Comparison of ENCODE assay signal across 22 cellular contexts in the genomic region with DNA sequence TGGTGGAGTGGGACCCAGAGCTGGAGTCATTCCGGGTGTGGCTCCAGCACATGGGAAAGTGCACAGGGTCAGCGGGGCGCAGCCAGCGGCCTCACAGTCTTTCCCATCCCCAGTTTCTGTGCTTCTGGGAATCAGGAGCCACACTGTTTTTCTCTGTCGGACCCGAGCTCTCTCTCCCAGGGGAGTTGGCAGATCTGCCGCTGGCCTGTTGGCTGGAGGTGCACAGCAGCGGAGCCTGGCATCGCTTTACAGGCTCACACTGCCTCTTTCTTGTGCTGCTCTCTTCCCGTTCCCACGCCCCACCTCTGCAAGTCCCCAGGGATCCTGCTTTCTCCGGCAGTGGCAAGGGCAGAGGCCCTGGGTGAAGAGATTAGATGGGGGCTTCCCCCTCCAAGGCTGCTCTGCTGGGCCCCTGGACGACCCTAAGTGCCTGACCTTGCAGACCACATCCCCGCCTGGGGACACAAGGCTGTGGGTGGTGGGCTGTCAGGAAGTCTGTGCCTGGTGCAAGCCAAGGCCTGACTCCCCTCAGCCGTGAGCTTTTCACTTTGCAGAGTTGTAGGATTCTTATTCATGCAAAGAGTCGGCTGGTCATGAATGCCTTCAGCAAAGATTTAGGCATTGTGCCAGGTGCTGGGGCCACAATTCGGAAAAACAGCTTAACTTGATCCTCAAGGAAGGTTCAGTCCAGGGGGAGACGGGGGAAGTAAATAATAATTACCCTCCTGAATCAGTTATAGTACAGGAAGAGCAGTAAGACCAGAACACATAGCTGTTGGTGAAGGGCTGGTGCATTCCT.
A peak's percentile ranks its signal among the peaks of the same experiment; 100 is the strongest.
DNase-seq lines count a peak whose midpoint lies in the region; ATAC-seq, FAIRE-seq and TF ChIP-seq lines count a peak whose summit lies in the region.
"Had no signal": no experiment of that assay in that cellular context is flagged by ENCODE, and none has a peak within 500 bp of the region (broad histone marks: within the 10 kb centered on the region; RNA-seq: fewer than 3 reads in every experiment).

No MANE protein-coding gene starts in this region.

- H3K27ac ChIP-seq in heart left ventricle = peak overlapping the region in 2 of 12 donors; percentile 36 to 47
- H3K27ac ChIP-seq in coronary artery = no peak overlapping the region
- H3K27ac ChIP-seq: neutrophil had no signal

- H3K27me3 Mint-ChIP-seq in type B pancreatic cell = peaks cover 6% of the 10 kb centered on the region

- H3K36me3 ChIP-seq in heart left ventricle = no peaks in the 10 kb centered on the region
- H3K36me3 ChIP-seq: neutrophil had no signal

- H3K27ac Mint-ChIP-seq in type B pancreatic cell = peak overlapping the region; percentile 10
- H3K27ac Mint-ChIP-seq: HFFc6, IgD-negative memory B cell had no signal

- H3K4me1 ChIP-seq in heart left ventricle = peaks cover 0 to 28% (median 14%) of the 10 kb centered on the region in 12 donors

- DNase-seq in heart left ventricle (peak in 3 of 5 donors; percentile 14 to 40 (median 35)), Right ventricle myocardium superior (no peak), coronary artery (ENCODE audit: low spot score) (no peak), midbrain (lab: John Stamatoyannopoulos, UW) (peak; percentile 17), type B pancreatic cell (ENCODE audit: extremely low spot score, unreplicated experiment) (no peak), frontal cortex (ENCODE audit: low spot score in 2 of 2) (no peak)
- DNase-seq in stimulated activated naive CD4-positive, alpha-beta T cell treated with Interleukin-2 at 50 U/mL for 16 hours (lab: John Stamatoyannopoulos, UW) = no peak
- DNase-seq: activated CD4-positive, alpha-beta T cell treated with anti-CD3 and anti-CD28 coated beads for 1 hour; activated CD8-positive, alpha-beta memory T cell treated with anti-CD3 and anti-CD28 coated beads for 24 hours; activated naive CD4-positive, alpha-beta T cell treated with anti-CD3 and anti-CD28 coated beads for 36 hours; activated T-cell treated with anti-CD3 and anti-CD28 coated beads, Interleukin-2, amount 50 U/mL, for 4 hours; effector CD4-positive, alpha-beta T cell; HFFc6; MM.1S; NCI-H2029; NCI-H524 treated with DMSO at 0.1 percent for 48 hours; stimulated activated CD4-positive, alpha-beta T cell treated with anti-CD3 and anti-CD28 coated beads, Interleukin-15, amount 100 ng/mL, for 24 hours had no signal

- ATAC-seq in heart left ventricle (peak in 1 of 4 donors; percentile 56), Right ventricle myocardium superior (ENCODE audit: poor library complexity) (no peak), HG03045 (IDR thresholded peaks at IDR 0.05; ENCODE audit: unreplicated experiment) (no peak)
- ATAC-seq: activated T-cell treated with anti-CD3 and anti-CD28 coated beads, Interleukin-2, amount 50 U/mL, for 4 hours; left lobe of liver had no signal

- no peak for TF ChIP-seq CTCF in heart left ventricle (IDR thresholded peaks at IDR 0.05)
- TF ChIP-seq CTCF in coronary artery (IDR thresholded peaks at IDR 0.05) = no peak
- TF ChIP-seq CTCF in type B pancreatic cell (conservative IDR thresholded peaks at IDR 0.05) = no peak

- peaks cover 32% of the 10 kb centered on the region for H3K4me1 Mint-ChIP-seq in type B pancreatic cell (ENCODE audit: unreplicated experiment)
- H3K4me1 Mint-ChIP-seq: IgD-negative memory B cell had no signal

- no peak for FAIRE-seq in frontal cortex (lab: Jason Lieb, UNC)

- no peak overlapping the region for H3K4me3 ChIP-seq in heart left ventricle
- peak overlapping the region; percentile 25 for H3K4me3 ChIP-seq in coronary artery

- no peaks in the 10 kb centered on the region for H3K27me3 ChIP-seq in heart left ventricle

- peaks cover 0 to 16% (median 5%) of the 10 kb centered on the region in 12 donors for H3K9me3 ChIP-seq in heart left ventricle
- H3K9me3 ChIP-seq: neutrophil had no signal

- no peak for TF ChIP-seq POLR2A in heart left ventricle (IDR thresholded peaks at IDR 0.05)

- no peaks in the 10 kb centered on the region for H3K36me3 Mint-ChIP-seq in type B pancreatic cell
- H3K36me3 Mint-ChIP-seq: CD14-positive monocyte had no signal

- peaks cover 7% of the 10 kb centered on the region for H3K9me3 Mint-ChIP-seq in type B pancreatic cell

- intact Hi-C loops in heart left ventricle (cut with DNase I) (loop anchor here in 1 of 10 donors (5.0 kb wide), 1 partner anchor 390 kb away; no protein-coding TSS in a partner anchor), Right ventricle myocardium superior (cut with DNase I) (no loop called here)

- WGBS in heart left ventricle, 4 donors = 52 to 65% (median 54%) methylated on average over 12 to 18 of the region's 18 CpGs

- no peak overlapping the region for H3K4me3 Mint-ChIP-seq in type B pancreatic cell
- H3K4me3 Mint-ChIP-seq: activated naive CD4-positive, alpha-beta T cell treated with anti-CD3 and anti-CD28 coated beads for 36 hours; activated T-cell treated with anti-CD3 and anti-CD28 coated beads, Interleukin-2, amount 50 U/mL, for 4 hours; HFFc6; IgD-negative memory B cell had no signal

Comparison
In these comparisons a context has a peak if more than half of its experiments do, and no peak if none do; other contexts are left out.
1. DNase-seq: peak in heart left ventricle (3 of 5) and midbrain (single experiment); none in Right ventricle myocardium superior (single experiment), coronary artery (single experiment), type B pancreatic cell (single experiment), frontal cortex (0 of 2) and stimulated activated naive CD4-positive, alpha-beta T cell treated with Interleukin-2 at 50 U/mL for 16 hours (single experiment).